ENCODE assay signal across 1 cellular context in genomic region chr12:66048843-66049537, GRCh38.
A peak's percentile ranks its signal among the peaks of the same experiment; 100 is the strongest.
TF ChIP-seq lines count a peak whose summit lies in the region.

No MANE protein-coding gene starts in this region.

TF ChIP-seq in HepG2, 621 proteins besides CTCF, POLR2A, EP300 and RAD21 (continued from another document and continues in another):
- peak; percentile 92 for TF ChIP-seq RERE (CRISPR knock-in tag; IDR thresholded peaks at IDR 0.05; ENCODE audit: low read depth)
- TF ChIP-seq ARID3A (IDR thresholded peaks at IDR 0.05; ENCODE audit: low read depth, low read length) = peak; percentile 99
- TF ChIP-seq MLX (CRISPR knock-in tag; IDR thresholded peaks at IDR 0.05) = peak; percentile 78
- peak; percentile 70; the same call in 1 of the 2 replicates for TF ChIP-seq ZNF556 (CRISPR knock-in tag; IDR thresholded peaks at IDR 0.05; ENCODE audit: borderline replicate concordance)
- TF ChIP-seq ZNF180 (CRISPR knock-in tag; IDR thresholded peaks at IDR 0.05; ENCODE audit: borderline replicate concordance, low read depth) = no peak
- no peak for TF ChIP-seq ZNF337 (CRISPR knock-in tag; IDR thresholded peaks at IDR 0.05; ENCODE audit: borderline replicate concordance, low read depth)
- TF ChIP-seq ZNF33A (CRISPR knock-in tag; IDR thresholded peaks at IDR 0.05; ENCODE audit: borderline replicate concordance) = no peak
- TF ChIP-seq ZNF230 (CRISPR knock-in tag; IDR thresholded peaks at IDR 0.05) = 0 out of 2 replicates have a peak, but pooled peaks have one; percentile 30
- TF ChIP-seq TBP (CRISPR knock-in tag; IDR thresholded peaks at IDR 0.05) = no peak
- no peak for TF ChIP-seq ZSCAN21 (CRISPR knock-in tag; IDR thresholded peaks at IDR 0.05; ENCODE audit: borderline replicate concordance)
- peak; percentile 80 for TF ChIP-seq THAP11 (CRISPR knock-in tag; IDR thresholded peaks at IDR 0.05)
- peak; percentile 98 for TF ChIP-seq FOXP1 (IDR thresholded peaks at IDR 0.05)
- peak; percentile 99 for TF ChIP-seq FOXP1 (CRISPR knock-in tag; IDR thresholded peaks at IDR 0.05)
- peak; percentile 49 for TF ChIP-seq MED8 (CRISPR knock-in tag; IDR thresholded peaks at IDR 0.05; ENCODE audit: insufficient replicate concordance)
- TF ChIP-seq PBX3 (CRISPR knock-in tag; IDR thresholded peaks at IDR 0.05; ENCODE audit: borderline replicate concordance) = no peak
- peak; percentile 86 for TF ChIP-seq ZNF205 (CRISPR knock-in tag; IDR thresholded peaks at IDR 0.05)
- 0 out of 2 replicates have a peak, but pooled peaks have one; percentile 28 for TF ChIP-seq BRD4 (CRISPR knock-in tag; IDR thresholded peaks at IDR 0.05)
- no peak for TF ChIP-seq ZNF20 (CRISPR knock-in tag; IDR thresholded peaks at IDR 0.05)
- TF ChIP-seq ZNF740 (CRISPR knock-in tag; IDR thresholded peaks at IDR 0.05) = no peak
- peak; percentile 88 for TF ChIP-seq SALL1 (CRISPR knock-in tag; IDR thresholded peaks at IDR 0.05)
- no peak for TF ChIP-seq ZSCAN31 (CRISPR knock-in tag; IDR thresholded peaks at IDR 0.05; ENCODE audit: low read depth)
- TF ChIP-seq MAX (IDR thresholded peaks at IDR 0.05) = peak; percentile 66
- TF ChIP-seq ZNF75D (CRISPR knock-in tag; IDR thresholded peaks at IDR 0.05; ENCODE audit: borderline replicate concordance) = no peak
- no peak for TF ChIP-seq ZNF770 (CRISPR knock-in tag; IDR thresholded peaks at IDR 0.05)
- peak; percentile 72; the same call in 1 of the 2 replicates for TF ChIP-seq ZBTB25 (CRISPR knock-in tag; IDR thresholded peaks at IDR 0.05)
- no peak for TF ChIP-seq HMGA1 (CRISPR knock-in tag; conservative IDR thresholded peaks at IDR 0.05)
- TF ChIP-seq ZNF607 (CRISPR knock-in tag; IDR thresholded peaks at IDR 0.05; ENCODE audit: borderline replicate concordance) = 0 out of 2 replicates have a peak, but pooled peaks have one; percentile 31
- TF ChIP-seq MYNN (CRISPR knock-in tag; IDR thresholded peaks at IDR 0.05; ENCODE audit: low read depth) = peak; percentile 66; the same call in 1 of the 2 replicates
- no peak for TF ChIP-seq ZNF546 (CRISPR knock-in tag; conservative IDR thresholded peaks at IDR 0.05)
- TF ChIP-seq TFDP1 (CRISPR knock-in tag; IDR thresholded peaks at IDR 0.05; ENCODE audit: borderline replicate concordance) = peak; percentile 44; the same call in 1 of the 2 replicates
- no peak for TF ChIP-seq ZNF496 (CRISPR knock-in tag; IDR thresholded peaks at IDR 0.05; ENCODE audit: insufficient replicate concordance)
- peak; percentile 73 for TF ChIP-seq ZEB1 (IDR thresholded peaks at IDR 0.05; ENCODE audit: insufficient replicate concordance, low read depth)
- TF ChIP-seq CENPBD1 (CRISPR knock-in tag; IDR thresholded peaks at IDR 0.05; ENCODE audit: borderline replicate concordance, low read depth) = no peak
- TF ChIP-seq CBFB (CRISPR knock-in tag; IDR thresholded peaks at IDR 0.05) = peak; percentile 47; the same call in 1 of the 2 replicates
- TF ChIP-seq JUN (CRISPR knock-in tag; IDR thresholded peaks at IDR 0.05) = peak; percentile 74
- peak; percentile 95 for TF ChIP-seq TCF7 (IDR thresholded peaks at IDR 0.05; ENCODE audit: low read depth)
- TF ChIP-seq ZBTB38 (CRISPR knock-in tag; IDR thresholded peaks at IDR 0.05) = peak; percentile 63; the same call in 1 of the 2 replicates
- no peak for TF ChIP-seq SOX6 (IDR thresholded peaks at IDR 0.05)
- TF ChIP-seq SOX6 (CRISPR knock-in tag; IDR thresholded peaks at IDR 0.05) = peak; percentile 98
- no peak for TF ChIP-seq HMGXB4 (CRISPR knock-in tag; IDR thresholded peaks at IDR 0.05; ENCODE audit: borderline replicate concordance in 1 of 2, low read depth in 1 of 2)
- no peak for TF ChIP-seq ZNF850 (CRISPR knock-in tag; conservative IDR thresholded peaks at IDR 0.05)
- peak; percentile 46; the same call in 1 of the 2 replicates for TF ChIP-seq ZNF792 (CRISPR knock-in tag; IDR thresholded peaks at IDR 0.05)
- no peak for TF ChIP-seq ZNF577 (CRISPR knock-in tag; IDR thresholded peaks at IDR 0.05; ENCODE audit: borderline replicate concordance, low read depth)
- peak; percentile 64; the same call in 1 of the 2 replicates for TF ChIP-seq ZNF292 (CRISPR knock-in tag; IDR thresholded peaks at IDR 0.05; ENCODE audit: borderline replicate concordance, low read depth)
- TF ChIP-seq SATB2 (CRISPR knock-in tag; IDR thresholded peaks at IDR 0.05) = peak; percentile 69; the same call in 1 of the 2 replicates
- TF ChIP-seq TEF (CRISPR knock-in tag; IDR thresholded peaks at IDR 0.05) = peak; percentile 57; the same call in 1 of the 2 replicates
- TF ChIP-seq CBX5 (CRISPR knock-in tag; IDR thresholded peaks at IDR 0.05; ENCODE audit: borderline replicate concordance) = no peak
